In genomic region chr13:75437582-75438318, GRCh38 we compare ENCODE assay signal across 1 cellular context.
TF ChIP-seq lines count a peak whose summit lies in the region.

No MANE protein-coding gene starts in this region.

TF ChIP-seq in WTC11, 78 proteins besides CTCF, POLR2A, EP300 and RAD21 (continued from another document):
- TF ChIP-seq PRDM15 (CRISPR knock-in tag; IDR thresholded peaks at IDR 0.05), result no peak
- TF ChIP-seq AFF4 (CRISPR knock-in tag; IDR thresholded peaks at IDR 0.05; ENCODE audit: borderline replicate concordance), result no peak
- no peak for TF ChIP-seq ATF1 (CRISPR knock-in tag; IDR thresholded peaks at IDR 0.05)
- no peak for TF ChIP-seq TEAD1 (CRISPR knock-in tag; IDR thresholded peaks at IDR 0.05)
- TF ChIP-seq NFYB (CRISPR knock-in tag; conservative IDR thresholded peaks at IDR 0.05; ENCODE audit: low read depth), result no peak
